ENCODE assay signal across 16 cellular contexts in the genomic region with DNA sequence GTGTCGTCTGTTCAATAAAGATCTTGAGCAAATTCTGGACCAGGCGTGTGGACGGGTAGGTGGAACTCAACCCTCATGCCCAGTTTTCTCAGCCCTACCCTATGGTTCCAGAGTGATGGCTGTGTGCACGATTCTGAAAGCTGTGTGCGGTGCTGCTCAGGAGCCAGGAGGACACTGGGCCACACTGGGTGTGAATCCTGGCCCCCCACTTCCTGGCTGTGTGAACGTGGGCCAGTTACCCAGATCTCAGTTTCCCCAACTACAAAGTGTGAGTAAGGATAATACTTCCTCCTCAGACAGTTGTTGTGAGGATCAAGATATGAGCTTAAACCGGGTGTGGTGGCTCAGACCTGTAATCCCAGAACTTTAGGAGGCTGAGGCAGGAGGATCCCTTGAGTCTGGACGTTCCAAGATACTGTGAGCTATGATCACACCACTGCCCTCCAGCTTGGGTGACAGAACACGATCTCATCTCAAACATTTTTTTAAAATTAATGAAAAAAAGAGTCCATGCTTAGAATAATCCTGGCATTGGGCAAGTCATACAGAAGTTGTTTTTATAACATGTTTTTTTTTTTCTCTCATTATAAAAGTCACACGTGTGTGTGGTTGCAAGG. TPM values are rescaled to one million over a fixed set of nuclear protein-coding genes. Genes with fewer than 3 reads are reported as not detected.
A peak's percentile ranks its signal among the peaks of the same experiment; 100 is the strongest.
DNase-seq lines count a peak whose midpoint lies in the region; ATAC-seq, FAIRE-seq and TF ChIP-seq lines count a peak whose summit lies in the region.
"Had no signal": no experiment of that assay in that cellular context is flagged by ENCODE, and none has a peak within 500 bp of the region (broad histone marks: within the 10 kb centered on the region; RNA-seq: fewer than 3 reads in every experiment).

No MANE protein-coding gene starts in this region.

- CTCF ChIA-PET in HepG2 (lab: Yijun Ruan, JAX; ENCODE audit: low intra/inter-chr PET ratio, low total read pairs) = no interaction called here

- no peak for FAIRE-seq in HepG2 (lab: Jason Lieb, UNC)

- POLR2A ChIA-PET in HepG2 (lab: Yijun Ruan, JAX) = interaction anchor here (1.2 to 3.0 kb wide), 4 partner anchors 14 to 51 kb away, joined by 4 to 13 read pairs (median 6); a partner anchor contains a TSS

- H3K4me2 ChIP-seq in HepG2 (ENCODE audit: low read depth, low read length) = peak overlapping the region; percentile 94

- TF ChIP-seq EP300 in HepG2 (IDR thresholded peaks at IDR 0.05; ENCODE audit: low read depth in 2 of 2, low read length in 2 of 2) (no peak), HepG2 (CRISPR knock-in tag; IDR thresholded peaks at IDR 0.05; ENCODE audit: borderline replicate concordance) (no peak)

- no peak for TF ChIP-seq POLR2A in HepG2 (IDR thresholded peaks at IDR 0.05; ENCODE audit: insufficient read depth in 1 of 2, low read depth in 2 of 2, low read length in 2 of 2)
- TF ChIP-seq POLR2A in thyroid gland (IDR thresholded peaks at IDR 0.05) = no peak

- intact Hi-C loops in HepG2 (cut with micrococcal nuclease; ENCODE audit: unreplicated experiment) (no loop called here), thyroid gland (cut with DNase I) (no loop called here)

- no peaks in the 10 kb centered on the region for H3K27me3 ChIP-seq in SJCRH30
- H3K27me3 ChIP-seq in HepG2 (ENCODE audit: control insufficient read depth in 1 of 2, insufficient read depth in 2 of 2, low read length in 2 of 2) = peaks cover 0 to 2% of the 10 kb centered on the region in 2 experiments; a peak in 2 of 5 replicates
- H3K27me3 ChIP-seq in thyroid gland = no peaks in the 10 kb centered on the region
- H3K27me3 ChIP-seq: adrenal gland, tibial artery had no signal

- no peak for ATAC-seq in HepG2
- ATAC-seq: naive thymus-derived CD8-positive, alpha-beta T cell had no signal

- no peak overlapping the region for H2AFZ ChIP-seq in HepG2 (ENCODE audit: low read length)

- no peaks in the 10 kb centered on the region for H3K79me2 ChIP-seq in HepG2 (ENCODE audit: insufficient read depth, low read length)

- H3K9me3 ChIP-seq in SJCRH30 (replicated peaks) (no peaks in the 10 kb centered on the region), HepG2 (ENCODE audit: low read length) (no peaks in the 10 kb centered on the region), thyroid gland (no peaks in the 10 kb centered on the region)
- H3K9me3 ChIP-seq: adrenal gland, tibial artery had no signal

- H3K27ac ChIP-seq in SJCRH30 = peak overlapping the region; percentile 67
- no peak overlapping the region for H3K27ac ChIP-seq in HepG2 (ENCODE audit: extremely low read length, insufficient read depth, low read length)
- peak overlapping the region; percentile 15 to 68 (median 18) for H3K27ac ChIP-seq in thyroid gland
- H3K27ac ChIP-seq: tibial artery had no signal

- H3K9ac ChIP-seq in HepG2 (ENCODE audit: insufficient read depth, low read depth, low read length) = no peak overlapping the region

- H3K36me3 ChIP-seq in SJCRH30 (no peaks in the 10 kb centered on the region), HepG2 (replicated peaks in 1 of 2; ENCODE audit: control insufficient read depth in 1 of 2, insufficient read depth in 2 of 2, low read length in 2 of 2) (no peaks in the 10 kb centered on the region), thyroid gland (no peaks in the 10 kb centered on the region)
- H3K36me3 ChIP-seq: adrenal gland, tibial artery had no signal

- H3K4me3 ChIP-seq in SJCRH30 (no peak overlapping the region), HepG2 (replicated peaks in 1 of 3; ENCODE audit: insufficient read depth in 1 of 3, low read depth in 2 of 3, low read length in 3 of 3) (peak overlapping the region in 1 of 3 experiments; percentile 65; a peak in 1 of 6 replicates), thyroid gland (replicated peaks in 1 of 3) (no peak overlapping the region)
- H3K4me3 ChIP-seq: adrenal gland, tibial artery had no signal

- H3K4me1 ChIP-seq in SJCRH30 (peaks cover 55% of the 10 kb centered on the region), HepG2 (ENCODE audit: insufficient read depth, low read length) (peaks cover 71% of the 10 kb centered on the region), thyroid gland (peaks cover 27 to 37% of the 10 kb centered on the region in 2 donors)

- no peak for TF ChIP-seq CTCF in HepG2 (CRISPR knock-in tag; IDR thresholded peaks at IDR 0.05)
- no peak for TF ChIP-seq CTCF in thyroid gland (IDR thresholded peaks at IDR 0.05)

- H4K20me1 ChIP-seq in HepG2 (ENCODE audit: insufficient read depth, low read length) = no peaks in the 10 kb centered on the region

- in situ Hi-C loops in HepG2 (cut with HindIII; ENCODE audit: extremely low pct_ligation_motif_present, low pct_unique_long_range_greater_than_20kb) = no loop called here

- TF ChIP-seq RAD21 in HepG2 (CRISPR knock-in tag; IDR thresholded peaks at IDR 0.05) = no peak

- no TSS peak for BruUV-seq in HepG2 (replicated peaks; lab: Mats Ljungman, UMichigan)

- 39% methylated on average over 8 of the region's 10 CpGs for WGBS in HepG2 (ENCODE audit: low lambda C conversion rate)
- 77 to 83% methylated on average over 10 of the region's 10 CpGs for WGBS in thyroid gland, 2 donors

- no peak for DNase-seq in SJCRH30
- DNase-seq in HepG2 (ENCODE audit: low spot score) = no peak
- DNase-seq in thyroid gland = no peak
- no peak for DNase-seq in NCI-H226
- DNase-seq in activated effector memory CD4-positive, alpha-beta T cell treated with anti-CD3 and anti-CD28 coated beads, Interleukin-2, amount 50 U/mL, for 16 hours = no peak
- DNase-seq in NCI-H1930 (lab: John Stamatoyannopoulos, UW) = no peak
- DNase-seq: activated CD4-positive, alpha-beta memory T cell treated with anti-CD3 and anti-CD28 coated beads, Interleukin-2, amount 10 ng/mL, durations not matched to agents 7 days and 5 days; GOT3; KBM-7; NCI-H446 treated with DMSO at 0.1 percent for 48 hours; retina; stimulated activated CD4-positive, alpha-beta T cell treated with anti-CD3 and anti-CD28 coated beads, Interleukin-1b, Interleukin-23, amount 100 ng/mL, for 48 hours; tibial artery had no signal

TF ChIP-seq in HepG2, 621 proteins besides CTCF, POLR2A, EP300 and RAD21:
- TF ChIP-seq TRIM24 (CRISPR knock-in tag; IDR thresholded peaks at IDR 0.05) (no peak), ZNF558 (CRISPR knock-in tag; IDR thresholded peaks at IDR 0.05; ENCODE audit: borderline replicate concordance) (0 out of 2 replicates have a peak, but pooled peaks have one; percentile 12)

RNA-seq across cellular contexts. Expression of a gene that starts 14.7 kb away (rescaled TPM):
- total RNA-seq in SJCRH30 (2014; rRNA removed; shearing (Covaris generic)) = 312 and 334 TPM in 2 replicates
- total RNA-seq in HepG2 (2016; rRNA removed; fragmentation: Illumina TruSeq; extraction: Trizol) (43.6 and 50.2 TPM in 2 replicates), thyroid gland (100 to 1,000 TPM; 130 to 244 (median 155) TPM)
- total RNA-seq in HepG2 (2016; cell fraction: cytosol; rRNA removed; fragmentation: Illumina TruSeq; extraction: Trizol; ENCODE audit: low read depth) = 15.5 and 22.4 TPM in 2 replicates
- 35.4 and 49.2 TPM in 2 replicates for total RNA-seq in HepG2 (2016; cell fraction: insoluble cytoplasmic fraction; rRNA removed; fragmentation: Illumina TruSeq; extraction: Trizol)
- 44.2 and 45.8 TPM in 2 replicates for total RNA-seq in HepG2 (2016; cell fraction: membrane; rRNA removed; fragmentation: Illumina TruSeq; extraction: Trizol)
- total RNA-seq in HepG2 (2016; cell fraction: nucleus; rRNA removed; fragmentation: Illumina TruSeq; extraction: Trizol) = 44.0 and 52.2 TPM in 2 replicates
- 42.9 and 52.4 TPM in 2 replicates for polyA plus RNA-seq in HepG2 (2011; rRNA removed)
- polyA plus RNA-seq in HepG2 (2011; cell fraction: cytosol; rRNA removed) = 27.7 and 33.6 TPM in 2 replicates
- polyA plus RNA-seq in HepG2 (2011; cell fraction: nucleus; rRNA removed) = 64.4 and 73.7 TPM in 2 replicates
- 45.3 and 47.7 TPM in 2 replicates for polyA plus RNA-seq in HepG2 (2012)
- 21.2 and 23.7 TPM in 2 replicates for polyA plus RNA-seq in HepG2 (2016; cell fraction: cytosol; fragmentation: Illumina TruSeq; extraction: Trizol; ENCODE audit: low read depth)
- polyA plus RNA-seq in HepG2 (2016; cell fraction: insoluble cytoplasmic fraction; fragmentation: Illumina TruSeq; extraction: Trizol; ENCODE audit: low read depth) = 54.0 and 64.3 TPM in 2 replicates
- 40.8 and 46.7 TPM in 2 replicates for polyA plus RNA-seq in HepG2 (2016; cell fraction: membrane; fragmentation: Illumina TruSeq; extraction: Trizol; ENCODE audit: low read depth)
- 98.9 and 100 TPM in 2 replicates for polyA plus RNA-seq in HepG2 (2016; cell fraction: nucleus; fragmentation: Illumina TruSeq; extraction: Trizol; ENCODE audit: insufficient read depth, low read depth)
- 85.4 and 275 TPM in 2 replicates for polyA minus RNA-seq in HepG2 (2011; rRNA and poly(A)+ RNA removed; ENCODE audit: low replicate concordance)
- 31.4 and 37.0 TPM in 2 replicates for polyA minus RNA-seq in HepG2 (2011; cell fraction: cytosol; rRNA and poly(A)+ RNA removed)
- 58.5 and 70.9 TPM in 2 replicates for polyA minus RNA-seq in HepG2 (2011; cell fraction: nucleus; rRNA and poly(A)+ RNA removed)

RNA-seq across cellular contexts. Expression of a gene that starts 55.6 kb away (rescaled TPM):
- not detected in 2 replicates for total RNA-seq in SJCRH30 (2014; rRNA removed; shearing (Covaris generic))
- not detected in 2 replicates for total RNA-seq in HepG2 (2016; rRNA removed; fragmentation: Illumina TruSeq; extraction: Trizol)
- not detected in 2 replicates for total RNA-seq in HepG2 (2016; cell fraction: cytosol; rRNA removed; fragmentation: Illumina TruSeq; extraction: Trizol; ENCODE audit: low read depth)
- not detected in 2 replicates for total RNA-seq in HepG2 (2016; cell fraction: insoluble cytoplasmic fraction; rRNA removed; fragmentation: Illumina TruSeq; extraction: Trizol)
- total RNA-seq in HepG2 (2016; cell fraction: membrane; rRNA removed; fragmentation: Illumina TruSeq; extraction: Trizol) = not detected in 2 replicates
- not detected in 2 replicates for total RNA-seq in HepG2 (2016; cell fraction: nucleus; rRNA removed; fragmentation: Illumina TruSeq; extraction: Trizol)
- not detected in 2 replicates for polyA plus RNA-seq in HepG2 (2011; rRNA removed)
- polyA plus RNA-seq in HepG2 (2011; cell fraction: cytosol; rRNA removed) = not detected in 2 replicates
- polyA plus RNA-seq in HepG2 (2011; cell fraction: nucleus; rRNA removed) = not detected in 2 replicates
- not detected in 2 replicates for polyA plus RNA-seq in HepG2 (2012)
- not detected in 2 replicates for polyA plus RNA-seq in HepG2 (2016; cell fraction: cytosol; fragmentation: Illumina TruSeq; extraction: Trizol; ENCODE audit: low read depth)
- not detected in 2 replicates for polyA plus RNA-seq in HepG2 (2016; cell fraction: insoluble cytoplasmic fraction; fragmentation: Illumina TruSeq; extraction: Trizol; ENCODE audit: low read depth)
- polyA plus RNA-seq in HepG2 (2016; cell fraction: membrane; fragmentation: Illumina TruSeq; extraction: Trizol; ENCODE audit: low read depth) = not detected in 2 replicates
- not detected in 2 replicates for polyA plus RNA-seq in HepG2 (2016; cell fraction: nucleus; fragmentation: Illumina TruSeq; extraction: Trizol; ENCODE audit: insufficient read depth, low read depth)
- polyA minus RNA-seq in HepG2 (2011; rRNA and poly(A)+ RNA removed; ENCODE audit: low replicate concordance) = 0.09 TPM in 1 of 2 replicates, not detected in the other
- polyA minus RNA-seq in HepG2 (2011; cell fraction: cytosol; rRNA and poly(A)+ RNA removed) = not detected in 2 replicates
- not detected in 2 replicates for polyA minus RNA-seq in HepG2 (2011; cell fraction: nucleus; rRNA and poly(A)+ RNA removed)
- total RNA-seq in thyroid gland = not detected
- total RNA-seq: activated CD4-positive, alpha-beta memory T cell treated with anti-CD3 and anti-CD28 coated beads, Interleukin-2, amount 10 ng/mL, durations not matched to agents 7 days and 5 days; adrenal gland had no signal
- polyA plus RNA-seq: BJ; naive thymus-derived CD8-positive, alpha-beta T cell had no signal
